In genomic region chr16:15701367-15701766, GRCh38 we compare ENCODE assay signal across 23 cellular contexts. TPM values are rescaled to one million over a fixed set of nuclear protein-coding genes. Genes with fewer than 3 reads are reported as not detected.
DNase-seq lines count a peak whose midpoint lies in the region; ATAC-seq and TF ChIP-seq lines count a peak whose summit lies in the region.
"Had no signal": no experiment of that assay in that cellular context is flagged by ENCODE, and none has a peak within 500 bp of the region (broad histone marks: within the 10 kb centered on the region; RNA-seq: fewer than 3 reads in every experiment).

No MANE protein-coding gene starts in this region.

- H3K27ac ChIP-seq in PC-3 (ENCODE audit: low read length): no peak overlapping the region
- peak overlapping the region; percentile 58 to 80 (median 76) for H3K27ac ChIP-seq in esophagus muscularis mucosa (replicated peaks in 1 of 4)
- peak overlapping the region; percentile 64 for H3K27ac ChIP-seq in stomach smooth muscle (ENCODE audit: low read length)
- H3K27ac ChIP-seq: 22Rv1 had no signal

- peaks cover 29% of the 10 kb centered on the region for H3K36me3 Mint-ChIP-seq in activated CD4-positive, alpha-beta memory T cell treated with anti-CD3 and anti-CD28 coated beads for 36 hours
- H3K36me3 Mint-ChIP-seq in activated CD4-positive, alpha-beta memory T cell treated with anti-CD3 and anti-CD28 coated beads, Interleukin-2, amount 10 ng/mL, durations not matched to agents 7 days and 5 days (ENCODE audit: low read depth): peaks cover 64% of the 10 kb centered on the region

- no peaks in the 10 kb centered on the region for H3K27me3 ChIP-seq in PC-3 (ENCODE audit: low read length)
- no peaks in the 10 kb centered on the region for H3K27me3 ChIP-seq in esophagus muscularis mucosa
- H3K27me3 ChIP-seq in stomach smooth muscle (ENCODE audit: control insufficient read depth in 1 of 2, insufficient read depth in 2 of 2, low read length in 2 of 2): no peaks in the 10 kb centered on the region

- H3K36me3 ChIP-seq in PC-3 (ENCODE audit: low read depth, low read length) (peaks cover 6% of the 10 kb centered on the region; the same call in 1 of the 2 replicates), esophagus muscularis mucosa (peaks cover 20 to 85% (median 71%) of the 10 kb centered on the region in 4 donors), stomach smooth muscle (ENCODE audit: control insufficient read depth in 2 of 2, insufficient read depth in 2 of 2, low read length in 2 of 2) (peaks cover 40 to 53% of the 10 kb centered on the region in 2 donors)

- no peaks in the 10 kb centered on the region for H3K79me2 ChIP-seq in PC-3 (ENCODE audit: low read length)

- no peak for ATAC-seq in PC-3
- ATAC-seq: Right ventricle myocardium inferior had no signal

- no peak for DNase-seq in activated CD4-positive, alpha-beta memory T cell treated with anti-CD3 and anti-CD28 coated beads for 36 hours
- DNase-seq in activated CD4-positive, alpha-beta memory T cell treated with anti-CD3 and anti-CD28 coated beads, Interleukin-2, amount 10 ng/mL, durations not matched to agents 7 days and 5 days: no peak
- DNase-seq in PC-3 (no peak), esophagus muscularis mucosa (ENCODE audit: extremely low spot score) (no peak), mucosa of gallbladder (ENCODE audit: low spot score) (no peak), lower leg skin (ENCODE audit: low spot score in 2 of 2) (no peak), hypothalamus (lab: John Stamatoyannopoulos, UW) (no peak)
- DNase-seq: C1 segment of cervical spinal cord; CD8-positive, alpha-beta memory T cell; DMS53; GDM1; GOT3; IMR-90; MV-4-11; NCI-H1694; NCI-H2081; NCI-H2171; NCI-H345; NCI-H524; NCI-H774 had no signal

- H3K4me3 ChIP-seq in PC-3 (ENCODE audit: low read length) (no peak overlapping the region), esophagus muscularis mucosa (no peak overlapping the region), stomach smooth muscle (ENCODE audit: low read length in 2 of 2) (no peak overlapping the region), lower leg skin (ENCODE audit: low read depth, poor library complexity, severe bottlenecking) (no peak overlapping the region)

- H3K4me1 Mint-ChIP-seq in activated CD4-positive, alpha-beta memory T cell treated with anti-CD3 and anti-CD28 coated beads for 36 hours (ENCODE audit: low read depth): peaks cover 12% of the 10 kb centered on the region
- peaks cover 20% of the 10 kb centered on the region for H3K4me1 Mint-ChIP-seq in activated CD4-positive, alpha-beta memory T cell treated with anti-CD3 and anti-CD28 coated beads, Interleukin-2, amount 10 ng/mL, durations not matched to agents 7 days and 5 days

- intact Hi-C loops in activated CD4-positive, alpha-beta memory T cell treated with anti-CD3 and anti-CD28 coated beads for 36 hours (cut with micrococcal nuclease): loop anchor here (5.0 to 10.0 kb wide), 2 partner anchors 64 to 267 kb away; partner anchors contain the start of gene BMERB1
- intact Hi-C loops in PC-3 (cut with micrococcal nuclease) (no loop called here), esophagus muscularis mucosa (cut with DNase I) (loop anchor here (2.0 kb wide), 1 partner anchor 55 kb away; no protein-coding TSS in a partner anchor), lower leg skin (cut with DNase I; ENCODE audit: low total_unique reads) (loop anchor here (5.0 kb wide), 1 partner anchor 79 kb away; no protein-coding TSS in a partner anchor)

- H3K9me2 ChIP-seq in PC-3 (replicated peaks; ENCODE audit: low read length): no peaks in the 10 kb centered on the region

- no peaks in the 10 kb centered on the region for H4K20me1 ChIP-seq in PC-3 (ENCODE audit: low read length)

- TF ChIP-seq CTCF in PC-3 (conservative IDR thresholded peaks at IDR 0.05; ENCODE audit: low read depth, low read length) (no peak), esophagus muscularis mucosa (IDR thresholded peaks at IDR 0.05) (no peak), lower leg skin (IDR thresholded peaks at IDR 0.05) (no peak)

- WGBS in esophagus muscularis mucosa: 55% methylated on average over 6 of the region's 6 CpGs
- WGBS in lower leg skin, 2 donors: 83 to 86% methylated on average over 6 of the region's 6 CpGs

- POLR2A ChIA-PET in activated CD4-positive, alpha-beta memory T cell treated with anti-CD3 and anti-CD28 coated beads for 36 hours (lab: Charles Lee): no interaction called here
- POLR2A ChIA-PET in activated CD4-positive, alpha-beta memory T cell treated with anti-CD3 and anti-CD28 coated beads, Interleukin-2, amount 10 ng/mL, durations not matched to agents 7 days and 5 days (lab: Charles Lee): no interaction called here
- POLR2A ChIA-PET in PC-3 (lab: Charles Lee; ENCODE audit: unreplicated experiment): no interaction called here

- no peak overlapping the region for H2AFZ ChIP-seq in PC-3 (ENCODE audit: low read length)

- H3K27me3 Mint-ChIP-seq in activated CD4-positive, alpha-beta memory T cell treated with anti-CD3 and anti-CD28 coated beads for 36 hours: no peaks in the 10 kb centered on the region
- H3K27me3 Mint-ChIP-seq in activated CD4-positive, alpha-beta memory T cell treated with anti-CD3 and anti-CD28 coated beads, Interleukin-2, amount 10 ng/mL, durations not matched to agents 7 days and 5 days: no peaks in the 10 kb centered on the region
- H3K27me3 Mint-ChIP-seq: CD8-positive, alpha-beta memory T cell had no signal

- no peaks in the 10 kb centered on the region for H3K4me1 ChIP-seq in PC-3 (ENCODE audit: insufficient read depth, low read length)
- peaks cover 0 to 19% (median 6%) of the 10 kb centered on the region in 4 donors for H3K4me1 ChIP-seq in esophagus muscularis mucosa
- peaks cover 3% of the 10 kb centered on the region for H3K4me1 ChIP-seq in stomach smooth muscle (ENCODE audit: control insufficient read depth, insufficient read depth, low read length)

- H3K9ac ChIP-seq in PC-3 (ENCODE audit: low read length): no peak overlapping the region
- no peak overlapping the region for H3K9ac ChIP-seq in stomach smooth muscle (ENCODE audit: low read length in 2 of 2)

- no peak overlapping the region for H3K4me2 ChIP-seq in PC-3 (ENCODE audit: low read length)

- H3K9me3 Mint-ChIP-seq in activated CD4-positive, alpha-beta memory T cell treated with anti-CD3 and anti-CD28 coated beads for 36 hours: no peaks in the 10 kb centered on the region
- no peaks in the 10 kb centered on the region for H3K9me3 Mint-ChIP-seq in activated CD4-positive, alpha-beta memory T cell treated with anti-CD3 and anti-CD28 coated beads, Interleukin-2, amount 10 ng/mL, durations not matched to agents 7 days and 5 days
- H3K9me3 Mint-ChIP-seq: CD8-positive, alpha-beta memory T cell had no signal

- no peak for TF ChIP-seq EP300 in esophagus muscularis mucosa (IDR thresholded peaks at IDR 0.05)

- H3K9me3 ChIP-seq in PC-3 (ENCODE audit: low read length) (no peaks in the 10 kb centered on the region), esophagus muscularis mucosa (no peaks in the 10 kb centered on the region), stomach smooth muscle (ENCODE audit: control insufficient read depth in 2 of 2, low read length in 2 of 2) (no peaks in the 10 kb centered on the region)

- BruUV-seq in PC-3 (replicated peaks; lab: Mats Ljungman, UMichigan): TSS peak; percentile 26

- H3K4me3 Mint-ChIP-seq in activated CD4-positive, alpha-beta memory T cell treated with anti-CD3 and anti-CD28 coated beads for 36 hours: no peak overlapping the region
- no peak overlapping the region for H3K4me3 Mint-ChIP-seq in activated CD4-positive, alpha-beta memory T cell treated with anti-CD3 and anti-CD28 coated beads, Interleukin-2, amount 10 ng/mL, durations not matched to agents 7 days and 5 days
- H3K4me3 Mint-ChIP-seq: CD8-positive, alpha-beta memory T cell had no signal

- TF ChIP-seq POLR2A in esophagus muscularis mucosa (IDR thresholded peaks at IDR 0.05; ENCODE audit: low read depth) (no peak), lower leg skin (IDR thresholded peaks at IDR 0.05) (no peak)

- H3K27ac Mint-ChIP-seq in activated CD4-positive, alpha-beta memory T cell treated with anti-CD3 and anti-CD28 coated beads for 36 hours: peak overlapping the region; percentile 23
- no peak overlapping the region for H3K27ac Mint-ChIP-seq in activated CD4-positive, alpha-beta memory T cell treated with anti-CD3 and anti-CD28 coated beads, Interleukin-2, amount 10 ng/mL, durations not matched to agents 7 days and 5 days

- no peaks in the 10 kb centered on the region for H3F3A ChIP-seq in PC-3 (ENCODE audit: low read length, unreplicated experiment)

- CTCF ChIA-PET in activated CD4-positive, alpha-beta memory T cell treated with anti-CD3 and anti-CD28 coated beads for 36 hours (lab: Charles Lee): interaction anchor here (1.1 kb wide), 1 partner anchor 59 kb away, joined by 3 read pairs; no protein-coding TSS in a partner anchor
- CTCF ChIA-PET in activated CD4-positive, alpha-beta memory T cell treated with anti-CD3 and anti-CD28 coated beads, Interleukin-2, amount 10 ng/mL, durations not matched to agents 7 days and 5 days (lab: Charles Lee): interaction anchor here (0.6 kb wide), 1 partner anchor 21 kb away, joined by 3 read pairs; no protein-coding TSS in a partner anchor
- CTCF ChIA-PET in PC-3 (lab: Charles Lee): no interaction called here

RNA-seq across cellular contexts. Expression of gene NDE1, which starts 51.3 kb away (rescaled TPM):
- 100 to 1,000 TPM; 117 to 119 TPM for total RNA-seq in activated CD4-positive, alpha-beta memory T cell treated with anti-CD3 and anti-CD28 coated beads for 36 hours
- total RNA-seq in activated CD4-positive, alpha-beta memory T cell treated with anti-CD3 and anti-CD28 coated beads, Interleukin-2, amount 10 ng/mL, durations not matched to agents 7 days and 5 days: 100 to 1,000 TPM; 115 to 133 TPM
- total RNA-seq in PC-3 (2014; rRNA removed) (22.6 and 24.9 TPM in 2 replicates), esophagus muscularis mucosa (10 to 100 TPM; 46.1 to 94.9 (median 70.1) TPM), mucosa of gallbladder (30.0 TPM), lower leg skin (100 to 1,000 TPM in 1 of 4 donors, 10 to 100 TPM in 3; 69.8 to 184 (median 85.1) TPM)

RNA-seq across cellular contexts. Expression of gene MARF1, which starts 58.4 kb away (rescaled TPM):
- 10 to 100 TPM; 61.9 to 62.6 TPM for total RNA-seq in activated CD4-positive, alpha-beta memory T cell treated with anti-CD3 and anti-CD28 coated beads for 36 hours
- total RNA-seq in activated CD4-positive, alpha-beta memory T cell treated with anti-CD3 and anti-CD28 coated beads, Interleukin-2, amount 10 ng/mL, durations not matched to agents 7 days and 5 days: 10 to 100 TPM; 85.4 to 85.5 TPM
- total RNA-seq in PC-3 (2014; rRNA removed) (6.7 and 9.6 TPM in 2 replicates), esophagus muscularis mucosa (10 to 100 TPM; 36.6 to 57.3 (median 52.0) TPM), mucosa of gallbladder (92.6 TPM), lower leg skin (10 to 100 TPM; 31.2 to 43.2 (median 35.7) TPM)
